Comparison of ENCODE assay signal across 9 cellular contexts in genomic region chr11:113505541-113506375, GRCh38. TPM values are rescaled to one million over a fixed set of nuclear protein-coding genes. Genes with fewer than 3 reads are reported as not detected.
A peak's percentile ranks its signal among the peaks of the same experiment; 100 is the strongest.
DNase-seq lines count a peak whose midpoint lies in the region; ATAC-seq and TF ChIP-seq lines count a peak whose summit lies in the region.
"Had no signal": no experiment of that assay in that cellular context is flagged by ENCODE, and none has a peak within 500 bp of the region (broad histone marks: within the 10 kb centered on the region; RNA-seq: fewer than 3 reads in every experiment).

No MANE protein-coding gene starts in this region.

- H3K27ac Mint-ChIP-seq in nephron progenitor cell = peak overlapping the region; percentile 15
- H3K27ac Mint-ChIP-seq in activated CD4-positive, alpha-beta T cell treated with anti-CD3 and anti-CD28 coated beads, Interleukin-2, amount 10 ng/mL, durations not matched to agents 7 days and 5 days = no peak overlapping the region

- H3K27me3 Mint-ChIP-seq in nephron progenitor cell (ENCODE audit: low read depth, poor library complexity) = peaks cover 44% of the 10 kb centered on the region
- H3K27me3 Mint-ChIP-seq in activated CD4-positive, alpha-beta T cell treated with anti-CD3 and anti-CD28 coated beads, Interleukin-2, amount 10 ng/mL, durations not matched to agents 7 days and 5 days = peaks cover 31% of the 10 kb centered on the region

- H3K36me3 Mint-ChIP-seq in nephron progenitor cell (ENCODE audit: low read depth) = no peaks in the 10 kb centered on the region
- H3K36me3 Mint-ChIP-seq in activated CD4-positive, alpha-beta T cell treated with anti-CD3 and anti-CD28 coated beads, Interleukin-2, amount 10 ng/mL, durations not matched to agents 7 days and 5 days (ENCODE audit: low read depth) = no peaks in the 10 kb centered on the region

- DNase-seq in Caki2 (ENCODE audit: low read depth) (peak; percentile 59), NCI-H2196 treated with DMSO at 0.1 percent for 48 hours (lab: John Stamatoyannopoulos, UW; ENCODE audit: unreplicated experiment) (peak; percentile 34), epidermal melanocyte (ENCODE audit: insufficient read length, low spot score) (peak; percentile 82), nephron progenitor cell (no peak), mucosa of gallbladder (ENCODE audit: low spot score) (no peak)
- no peak for DNase-seq in activated CD8-positive, alpha-beta memory T cell treated with anti-CD3 and anti-CD28 coated beads for 24 hours
- DNase-seq in activated CD4-positive, alpha-beta T cell treated with anti-CD3 and anti-CD28 coated beads, Interleukin-2, amount 10 ng/mL, durations not matched to agents 7 days and 5 days = no peak
- DNase-seq: lower lobe of right lung had no signal

- H3K4me3 Mint-ChIP-seq in nephron progenitor cell = no peak overlapping the region
- no peak overlapping the region for H3K4me3 Mint-ChIP-seq in activated CD4-positive, alpha-beta T cell treated with anti-CD3 and anti-CD28 coated beads, Interleukin-2, amount 10 ng/mL, durations not matched to agents 7 days and 5 days

- TF ChIP-seq CTCF in nephron progenitor cell (IDR thresholded peaks at IDR 0.05) = no peak

- H3K9me3 Mint-ChIP-seq in nephron progenitor cell = no peaks in the 10 kb centered on the region
- H3K9me3 Mint-ChIP-seq in activated CD4-positive, alpha-beta T cell treated with anti-CD3 and anti-CD28 coated beads, Interleukin-2, amount 10 ng/mL, durations not matched to agents 7 days and 5 days = no peaks in the 10 kb centered on the region

- CTCF ChIA-PET in activated CD4-positive, alpha-beta T cell treated with anti-CD3 and anti-CD28 coated beads, Interleukin-2, amount 10 ng/mL, durations not matched to agents 7 days and 5 days (lab: Charles Lee) = no interaction called here

- no peak for ATAC-seq in GM19397 (IDR thresholded peaks at IDR 0.05; ENCODE audit: unreplicated experiment)
- ATAC-seq: lower lobe of right lung had no signal

- peaks cover 11% of the 10 kb centered on the region for H3K4me1 Mint-ChIP-seq in nephron progenitor cell
- no peaks in the 10 kb centered on the region for H3K4me1 Mint-ChIP-seq in activated CD4-positive, alpha-beta T cell treated with anti-CD3 and anti-CD28 coated beads, Interleukin-2, amount 10 ng/mL, durations not matched to agents 7 days and 5 days

- POLR2A ChIA-PET in activated CD4-positive, alpha-beta T cell treated with anti-CD3 and anti-CD28 coated beads, Interleukin-2, amount 10 ng/mL, durations not matched to agents 7 days and 5 days (lab: Charles Lee) = no interaction called here

- in situ Hi-C loops in Caki2 (cut with HindIII; ENCODE audit: low pct_unique_long_range_greater_than_20kb, low sequenced_read_pairs) = no loop called here

RNA-seq across cellular contexts. Expression of gene DRD2, which starts 30.6 kb away (rescaled TPM):
- total RNA-seq in Caki2 (2014; rRNA removed; shearing (Covaris generic); ENCODE audit: low replicate concordance) = not detected in 2 replicates
- 0.32 TPM for total RNA-seq in mucosa of gallbladder
- not detected for total RNA-seq in activated CD4-positive, alpha-beta T cell treated with anti-CD3 and anti-CD28 coated beads, Interleukin-2, amount 10 ng/mL, durations not matched to agents 7 days and 5 days
- total RNA-seq: lower lobe of right lung had no signal

Comparison
In these comparisons a context has a peak if more than half of its experiments do, and no peak if none do; other contexts are left out.
1. DNase-seq: peak in Caki2 (single experiment), NCI-H2196 treated with DMSO at 0.1 percent for 48 hours (single experiment) and epidermal melanocyte (single experiment); none in nephron progenitor cell (single experiment), activated CD8-positive, alpha-beta memory T cell treated with anti-CD3 and anti-CD28 coated beads for 24 hours (single experiment), mucosa of gallbladder (single experiment) and activated CD4-positive, alpha-beta T cell treated with anti-CD3 and anti-CD28 coated beads, Interleukin-2, amount 10 ng/mL, durations not matched to agents 7 days and 5 days (single experiment).